ENCODE assay signal across 8 cellular contexts in genomic region chr12:106956048-106956935, GRCh38. TPM values are rescaled to one million over a fixed set of nuclear protein-coding genes. Genes with fewer than 3 reads are reported as not detected.
DNase-seq lines count a peak whose midpoint lies in the region; ATAC-seq, FAIRE-seq and TF ChIP-seq lines count a peak whose summit lies in the region.

No MANE protein-coding gene starts in this region.

- peak overlapping the region; percentile 79 for H3K4me2 ChIP-seq in neural cell (ENCODE audit: low read length)

- H3K79me2 ChIP-seq in neural cell (replicated peaks; ENCODE audit: insufficient read depth, low read length) = peaks cover 25% of the 10 kb centered on the region

- no peaks in the 10 kb centered on the region for H3K27me3 ChIP-seq in neural cell (ENCODE audit: insufficient read depth, low read depth, low read length)

- no peak for FAIRE-seq in HTR-8/SVneo (lab: Jason Lieb, UNC)

- DNase-seq in COLO829 (ENCODE audit: low spot score) (peak; percentile 53), HTR-8/SVneo (ENCODE audit: insufficient read length, low spot score) (peak; percentile 72), RKO (ENCODE audit: low spot score) (peak; percentile 91), activated gamma-delta T cell (lab: John Stamatoyannopoulos, UW) (peak; percentile 49), fibroblast of villous mesenchyme (ENCODE audit: low read depth) (peak; percentile 98), stromal cell of bone marrow (ENCODE audit: low read depth) (peak; percentile 78)

- no peaks in the 10 kb centered on the region for H3K9me3 ChIP-seq in neural cell (ENCODE audit: low read length)

- TF ChIP-seq EP300 in neural cell (conservative IDR thresholded peaks at IDR 0.05; ENCODE audit: poor library complexity, severe bottlenecking) = no peak

- H3K9me2 ChIP-seq in neural cell (ENCODE audit: insufficient read depth, low read length) = no peaks in the 10 kb centered on the region

- no peaks in the 10 kb centered on the region for H3K36me3 ChIP-seq in neural cell (ENCODE audit: insufficient read depth, low read length)

- no peaks in the 10 kb centered on the region for H4K20me1 ChIP-seq in neural cell (ENCODE audit: insufficient read depth)

- ATAC-seq in GM19468 (IDR thresholded peaks at IDR 0.05; ENCODE audit: extremely low read depth, unreplicated experiment) = peak; percentile 4

- H3K27ac ChIP-seq in neural cell (ENCODE audit: low read length) = peak overlapping the region; percentile 69

- no peaks in the 10 kb centered on the region for H3F3A ChIP-seq in neural cell (ENCODE audit: insufficient read depth, low read length, poor library complexity, severe bottlenecking)

- H2AFZ ChIP-seq in neural cell (ENCODE audit: low read depth, low read length) = peak overlapping the region; percentile 10

- no peak for TF ChIP-seq RAD21 in neural cell (conservative IDR thresholded peaks at IDR 0.05)

- H3K4me3 ChIP-seq in fibroblast of villous mesenchyme (ENCODE audit: low read depth, low read length) = peak overlapping the region; percentile 99
- peak overlapping the region; percentile 90 for H3K4me3 ChIP-seq in neural cell (ENCODE audit: low read length)

- H3K9ac ChIP-seq in neural cell (ENCODE audit: low read length) = peak overlapping the region; percentile 77

- TF ChIP-seq CTCF in fibroblast of villous mesenchyme (IDR thresholded peaks at IDR 0.05; ENCODE audit: insufficient read depth, low read depth, low read length) (no peak), neural cell (IDR thresholded peaks at IDR 0.05; ENCODE audit: poor library complexity, severe bottlenecking) (no peak)

TF ChIP-seq in neural cell, 6 proteins besides CTCF, POLR2A, EP300 and RAD21:
- TF ChIP-seq MXI1 (conservative IDR thresholded peaks at IDR 0.05; ENCODE audit: poor library complexity, severe bottlenecking) (peak; percentile 13), REST (IDR thresholded peaks at IDR 0.05; ENCODE audit: borderline replicate concordance) (no peak)
TF ChIP-seq in neural cell: peak in this region for 1.

RNA-seq across cellular contexts. Expression of gene TMEM263, which starts 0.6 kb away (rescaled TPM):
- total RNA-seq in fibroblast of villous mesenchyme = 116 and 194 TPM in 2 replicates
- polyA plus RNA-seq in neural cell = 25.9 and 27.1 TPM in 2 replicates
- polyA minus RNA-seq in neural cell = 39.9 and 40.5 TPM in 2 replicates

RNA-seq across cellular contexts. Expression of gene MTERF2, which starts 30.7 kb away (rescaled TPM):
- 3.9 and 7.3 TPM in 2 replicates for total RNA-seq in fibroblast of villous mesenchyme
- 47.8 and 49.0 TPM in 2 replicates for polyA plus RNA-seq in neural cell
- 20.0 and 20.3 TPM in 2 replicates for polyA minus RNA-seq in neural cell

Comparison
In these comparisons a context has a peak if more than half of its experiments do, and no peak if none do; other contexts are left out.
1. Peak in every context shown above with its lines: DNase-seq, ATAC-seq, H3K4me3 ChIP-seq and H3K27ac ChIP-seq.